In genomic region chr1:10253755-10254154, GRCh38 we compare ENCODE assay signal across 8 cellular contexts. TPM values are rescaled to one million over a fixed set of nuclear protein-coding genes. Genes with fewer than 3 reads are reported as not detected.
A peak's percentile ranks its signal among the peaks of the same experiment; 100 is the strongest.
DNase-seq lines count a peak whose midpoint lies in the region; ATAC-seq and TF ChIP-seq lines count a peak whose summit lies in the region.

No MANE protein-coding gene starts in this region.

- H4K20me1 ChIP-seq in MM.1S (ENCODE audit: insufficient read depth, low read length) = no peaks in the 10 kb centered on the region

- H3K4me2 ChIP-seq in MM.1S (ENCODE audit: low read depth, low read length) = peak overlapping the region; percentile 30

- H2AFZ ChIP-seq in MM.1S (ENCODE audit: low read length) = no peak overlapping the region

- H3K9me2 ChIP-seq in MM.1S (replicated peaks; ENCODE audit: insufficient read depth, low read length) = no peaks in the 10 kb centered on the region

- peaks cover 59% of the 10 kb centered on the region for H3K79me2 ChIP-seq in MM.1S (ENCODE audit: low read length)

- H3K27me3 ChIP-seq in MM.1S (replicated peaks; ENCODE audit: insufficient read depth, low read length) = no peaks in the 10 kb centered on the region

- peaks cover 32% of the 10 kb centered on the region for H3F3A ChIP-seq in MM.1S (ENCODE audit: insufficient read depth, low read length)

- H3K4me1 ChIP-seq in MM.1S (ENCODE audit: low read length) = peaks cover 35% of the 10 kb centered on the region
- peaks cover 26% of the 10 kb centered on the region for H3K4me1 ChIP-seq in mucosa of descending colon (ENCODE audit: low read depth)

- TF ChIP-seq CTCF in AG09309 (IDR thresholded peaks at IDR 0.05; ENCODE audit: control insufficient read depth, insufficient read depth, low read depth, low read length, missing control alignments) = no peak
- no peak for TF ChIP-seq CTCF in MM.1S (IDR thresholded peaks at IDR 0.05; ENCODE audit: low read length)
- TF ChIP-seq CTCF in mucosa of descending colon (IDR thresholded peaks at IDR 0.05) = no peak

- peak overlapping the region; percentile 93 for H3K27ac ChIP-seq in MM.1S (ENCODE audit: low read length)

- peak overlapping the region; percentile 63 for H3K9ac ChIP-seq in MM.1S (ENCODE audit: low read length)

- H3K36me3 ChIP-seq in MM.1S (replicated peaks; ENCODE audit: insufficient read depth, low read length) (no peaks in the 10 kb centered on the region), mucosa of descending colon (ENCODE audit: low read depth) (no peaks in the 10 kb centered on the region)

- DNase-seq in AG09309 (ENCODE audit: low read depth) (peak; percentile 67), MM.1S (peak; percentile 79), dedifferentiated amniotic fluid mesenchymal stem cell (ENCODE audit: extremely low spot score) (peak; percentile 89), mucosa of descending colon (peak in 1 of 3 donors; percentile 26), iPS-NIHi7 (ENCODE audit: extremely low spot score) (no peak), NCI-H2081 treated with DMSO at 0.1 percent for 48 hours (lab: John Stamatoyannopoulos, UW) (no peak)

- H3K9me3 ChIP-seq in MM.1S (replicated peaks; ENCODE audit: insufficient read depth, low read length) (no peaks in the 10 kb centered on the region), mucosa of descending colon (no peaks in the 10 kb centered on the region)

- H3K4me3 ChIP-seq in AG09309 (ENCODE audit: control insufficient read depth, low read depth, low read length) = no peak overlapping the region
- H3K4me3 ChIP-seq in MM.1S (ENCODE audit: low read length) = 0 out of 2 replicates have a peak overlapping the region, but pooled peaks have one; percentile 2
- no peak overlapping the region for H3K4me3 ChIP-seq in mucosa of descending colon

- intact Hi-C loops in mucosa of descending colon (cut with DNase I, micrococcal nuclease) = no loop called here

- ATAC-seq in mucosa of descending colon (peak; percentile 72), GM18858 (IDR thresholded peaks at IDR 0.05; ENCODE audit: unreplicated experiment) (no peak), GM18520 (IDR thresholded peaks at IDR 0.05; ENCODE audit: unreplicated experiment) (no peak)

RNA-seq across cellular contexts. Expression of gene KIF1B, which starts 43.4 kb away (rescaled TPM):
- 10 to 100 TPM; 35.6 to 62.2 (median 48.0) TPM for total RNA-seq in mucosa of descending colon

Comparison
In these comparisons a context has a peak if more than half of its experiments do, and no peak if none do; other contexts are left out.
1. DNase-seq: peak in AG09309 (single experiment), MM.1S (single experiment) and dedifferentiated amniotic fluid mesenchymal stem cell (single experiment); none in iPS-NIHi7 (single experiment) and NCI-H2081 treated with DMSO at 0.1 percent for 48 hours (single experiment).